Comparison of ENCODE assay signal across 8 cellular contexts in the genomic region with DNA sequence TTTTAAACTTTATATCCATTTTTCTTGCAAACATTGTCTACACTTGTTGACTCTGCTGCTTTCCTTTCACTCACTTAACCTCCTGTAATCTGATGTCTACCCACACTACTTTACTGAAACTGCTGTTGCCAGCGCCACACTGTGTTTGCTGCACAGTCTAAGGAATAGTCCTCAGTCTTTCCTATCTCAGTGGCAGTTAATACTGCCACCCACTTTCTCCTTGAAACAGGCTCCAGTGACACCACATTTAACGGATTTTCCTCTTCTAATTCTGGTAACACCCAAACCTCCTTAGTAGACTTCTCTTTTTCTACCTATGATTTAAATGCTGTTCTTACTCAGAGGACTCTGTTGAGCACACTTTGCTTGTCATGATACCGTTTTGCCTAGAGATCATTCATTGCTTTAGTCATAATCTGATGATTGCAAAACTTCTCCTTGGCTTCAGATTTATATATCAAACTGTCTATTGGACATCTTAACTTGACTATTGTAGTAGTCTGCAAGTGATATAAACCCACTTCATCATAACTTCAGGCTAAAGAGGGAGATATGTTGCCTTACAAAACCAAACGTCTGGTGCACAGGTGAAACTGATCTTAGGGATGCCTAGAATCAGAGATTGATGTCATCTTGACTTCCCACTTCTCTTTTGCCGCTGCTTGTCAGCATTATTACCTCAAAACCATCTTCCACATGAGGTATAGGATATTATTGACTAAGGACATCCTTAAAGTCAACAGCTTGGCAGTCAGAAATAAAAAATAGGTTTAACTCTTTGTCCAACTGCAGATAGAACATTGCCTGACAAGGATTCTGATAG.
A peak's percentile ranks its signal among the peaks of the same experiment; 100 is the strongest.
DNase-seq lines count a peak whose midpoint lies in the region; ATAC-seq, FAIRE-seq and TF ChIP-seq lines count a peak whose summit lies in the region.

No MANE protein-coding gene starts in this region.

- CTCF ChIA-PET in HepG2 (lab: Yijun Ruan, JAX; ENCODE audit: low intra/inter-chr PET ratio, low total read pairs): no interaction called here

- peaks cover 0 to 9% (median 3%) of the 10 kb centered on the region in 4 donors for H3K36me3 ChIP-seq in right lobe of liver
- peaks cover 3 to 16% of the 10 kb centered on the region in 2 experiments; a peak in 4 of 5 replicates for H3K36me3 ChIP-seq in HepG2 (replicated peaks in 1 of 2; ENCODE audit: control insufficient read depth in 1 of 2, insufficient read depth in 2 of 2, low read length in 2 of 2)

- TF ChIP-seq CTCF in right lobe of liver (IDR thresholded peaks at IDR 0.05): no peak
- no peak for TF ChIP-seq CTCF in HepG2 (CRISPR knock-in tag; IDR thresholded peaks at IDR 0.05)

- TF ChIP-seq RAD21 in HepG2 (CRISPR knock-in tag; IDR thresholded peaks at IDR 0.05): no peak

- no peaks in the 10 kb centered on the region for H3K9me3 ChIP-seq in right lobe of liver
- no peaks in the 10 kb centered on the region for H3K9me3 ChIP-seq in HepG2 (ENCODE audit: low read length)

- no peak for FAIRE-seq in HepG2 (lab: Jason Lieb, UNC)

- ATAC-seq in right lobe of liver (peak in 3 of 4 donors; percentile 13 to 22 (median 21)), HepG2 (no peak), HG03196 (IDR thresholded peaks at IDR 0.05; ENCODE audit: unreplicated experiment) (no peak)

- BruUV-seq in HepG2 (replicated peaks; lab: Mats Ljungman, UMichigan): no TSS peak

- no peak overlapping the region for H3K4me2 ChIP-seq in HepG2 (ENCODE audit: low read depth, low read length)

- no peaks in the 10 kb centered on the region for H3K27me3 Mint-ChIP-seq in activated naive CD8-positive, alpha-beta T cell treated with anti-CD3 and anti-CD28 coated beads for 36 hours

- intact Hi-C loops in right lobe of liver (cut with DNase I) (no loop called here), HepG2 (cut with micrococcal nuclease; ENCODE audit: unreplicated experiment) (no loop called here)

- H3K9me3 Mint-ChIP-seq in activated naive CD8-positive, alpha-beta T cell treated with anti-CD3 and anti-CD28 coated beads for 36 hours: no peaks in the 10 kb centered on the region

- H3K27me3 ChIP-seq in right lobe of liver (no peaks in the 10 kb centered on the region), HepG2 (ENCODE audit: control insufficient read depth in 1 of 2, insufficient read depth in 2 of 2, low read length in 2 of 2) (no peaks in the 10 kb centered on the region)

- H3K79me2 ChIP-seq in HepG2 (ENCODE audit: insufficient read depth, low read length): no peaks in the 10 kb centered on the region

- H3K9ac ChIP-seq in HepG2 (ENCODE audit: insufficient read depth, low read depth, low read length): no peak overlapping the region

- WGBS in right lobe of liver (ENCODE audit: insufficient coverage, low coverage, low lambda C conversion rate, missing lambda C conversion rate): 73% methylated on average over 5 of the region's 5 CpGs
- 95% methylated on average over 5 of the region's 5 CpGs for WGBS in HepG2 (ENCODE audit: low lambda C conversion rate)

- H3K4me3 ChIP-seq in right lobe of liver (no peak overlapping the region), HepG2 (replicated peaks in 1 of 3; ENCODE audit: insufficient read depth in 1 of 3, low read depth in 2 of 3, low read length in 3 of 3) (no peak overlapping the region)

- DNase-seq in right lobe of liver (no peak), HepG2 (ENCODE audit: low spot score) (no peak), Kasumi-1 (lab: John Stamatoyannopoulos, UW) (peak; percentile 73 to 79), substantia nigra (lab: John Stamatoyannopoulos, UW) (no peak), NCI-H2081 (lab: John Stamatoyannopoulos, UW) (no peak), NCI-H2029 treated with DMSO at 0.1 percent for 48 hours (lab: John Stamatoyannopoulos, UW) (no peak)
- peak; percentile 38 for DNase-seq in activated naive CD8-positive, alpha-beta T cell treated with anti-CD3 and anti-CD28 coated beads for 36 hours

- peaks cover 41% of the 10 kb centered on the region for H3K36me3 Mint-ChIP-seq in activated naive CD8-positive, alpha-beta T cell treated with anti-CD3 and anti-CD28 coated beads for 36 hours

- H3K27ac ChIP-seq in right lobe of liver (no peak overlapping the region), HepG2 (ENCODE audit: extremely low read length, insufficient read depth, low read length) (no peak overlapping the region), substantia nigra (ENCODE audit: low read depth, low read length, poor library complexity, severe bottlenecking) (peak overlapping the region; percentile 3)

- no peak overlapping the region for H2AFZ ChIP-seq in HepG2 (ENCODE audit: low read length)

- in situ Hi-C loops in HepG2 (cut with HindIII; ENCODE audit: extremely low pct_ligation_motif_present, low pct_unique_long_range_greater_than_20kb): no loop called here

- TF ChIP-seq EP300 in HepG2 (IDR thresholded peaks at IDR 0.05; ENCODE audit: low read depth in 2 of 2, low read length in 2 of 2): no peak
- no peak for TF ChIP-seq EP300 in HepG2 (CRISPR knock-in tag; IDR thresholded peaks at IDR 0.05; ENCODE audit: borderline replicate concordance)

- H3K4me1 ChIP-seq in right lobe of liver (no peaks in the 10 kb centered on the region), HepG2 (ENCODE audit: insufficient read depth, low read length) (no peaks in the 10 kb centered on the region)

- POLR2A ChIA-PET in HepG2 (lab: Yijun Ruan, JAX): no interaction called here

- peak overlapping the region; percentile 83 for H3K27ac Mint-ChIP-seq in activated naive CD8-positive, alpha-beta T cell treated with anti-CD3 and anti-CD28 coated beads for 36 hours

- peak overlapping the region; percentile 33 for H3K4me3 Mint-ChIP-seq in activated naive CD8-positive, alpha-beta T cell treated with anti-CD3 and anti-CD28 coated beads for 36 hours

- peaks cover 59% of the 10 kb centered on the region for H3K4me1 Mint-ChIP-seq in activated naive CD8-positive, alpha-beta T cell treated with anti-CD3 and anti-CD28 coated beads for 36 hours

- TF ChIP-seq POLR2A in right lobe of liver (IDR thresholded peaks at IDR 0.05) (no peak), HepG2 (IDR thresholded peaks at IDR 0.05; ENCODE audit: insufficient read depth in 1 of 2, low read depth in 2 of 2, low read length in 2 of 2) (no peak)

- H4K20me1 ChIP-seq in HepG2 (ENCODE audit: insufficient read depth, low read length): no peaks in the 10 kb centered on the region

TF ChIP-seq in HepG2, 621 proteins besides CTCF, POLR2A, EP300 and RAD21:
- TF ChIP-seq FOXK1 (CRISPR knock-in tag; IDR thresholded peaks at IDR 0.05; ENCODE audit: borderline replicate concordance, low read depth) (no peak), CCDC6 (CRISPR knock-in tag; IDR thresholded peaks at IDR 0.05) (no peak), AHDC1 (CRISPR knock-in tag; IDR thresholded peaks at IDR 0.05; ENCODE audit: borderline replicate concordance) (no peak), ZNF296 (CRISPR knock-in tag; conservative IDR thresholded peaks at IDR 0.05) (no peak), SETDB1 (CRISPR knock-in tag; IDR thresholded peaks at IDR 0.05; ENCODE audit: borderline replicate concordance) (no peak), ZNF10 (CRISPR knock-in tag; IDR thresholded peaks at IDR 0.05; ENCODE audit: borderline replicate concordance, low read depth) (no peak), GPBP1L1 (CRISPR knock-in tag; IDR thresholded peaks at IDR 0.05) (no peak), ZNF678 (CRISPR knock-in tag; IDR thresholded peaks at IDR 0.05) (no peak)

Comparison
In these comparisons a context has a peak if more than half of its experiments do, and no peak if none do; other contexts are left out.
1. ATAC-seq: peak in right lobe of liver (3 of 4); none in HepG2 (single experiment) and HG03196 (single experiment).
2. DNase-seq: peak in Kasumi-1 (2 of 2) and activated naive CD8-positive, alpha-beta T cell treated with anti-CD3 and anti-CD28 coated beads for 36 hours (single experiment); none in right lobe of liver (0 of 3), HepG2 (single experiment), substantia nigra (0 of 49), NCI-H2081 (0 of 2) and NCI-H2029 treated with DMSO at 0.1 percent for 48 hours (single experiment).